In the genomic region with DNA sequence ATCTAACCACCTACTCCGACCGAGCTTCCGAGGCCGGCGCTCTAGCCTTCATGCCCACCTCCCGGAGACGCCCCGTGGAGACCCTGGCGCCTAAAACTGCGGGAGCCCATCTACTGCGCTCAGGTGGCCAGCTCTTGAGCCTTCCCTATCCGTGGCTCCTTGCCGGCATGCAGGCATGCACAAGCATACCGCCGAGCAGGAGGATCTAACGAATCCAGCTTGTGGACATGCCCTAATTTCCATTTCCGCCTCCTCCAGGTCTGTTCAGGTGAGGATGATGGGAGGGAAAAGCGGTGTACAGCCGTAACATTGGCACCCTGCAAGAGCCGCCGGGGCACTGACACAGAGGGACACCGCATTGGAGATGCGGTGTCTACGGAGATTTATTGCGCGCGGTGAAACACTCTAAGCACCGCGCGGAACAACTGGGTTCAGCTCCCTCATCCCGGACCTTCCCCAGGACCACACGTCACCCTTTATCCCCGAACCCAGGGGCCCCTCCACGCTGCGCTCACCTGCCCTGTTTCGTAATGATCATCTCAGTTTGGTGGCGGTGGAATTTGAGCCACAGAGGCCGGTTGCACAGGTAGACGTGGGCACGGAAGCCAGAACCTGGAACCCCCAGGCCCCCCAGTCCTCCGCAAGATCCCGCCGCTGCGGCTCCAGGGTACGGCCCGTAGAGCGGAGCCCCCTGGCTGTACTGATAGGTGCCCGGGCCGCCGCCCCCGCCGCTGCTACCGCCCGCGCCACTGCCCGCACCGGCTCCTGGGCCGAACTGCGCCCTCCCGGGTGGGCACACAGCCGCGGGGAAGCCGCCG, we compare ENCODE assay signal across 9 cellular contexts. TPM values are rescaled to one million over a fixed set of nuclear protein-coding genes. Genes with fewer than 3 reads are reported as not detected.
A peak's percentile ranks its signal among the peaks of the same experiment; 100 is the strongest.
DNase-seq lines count a peak whose midpoint lies in the region; ATAC-seq and TF ChIP-seq lines count a peak whose summit lies in the region.
"Had no signal": no experiment of that assay in that cellular context is flagged by ENCODE, and none has a peak within 500 bp of the region (broad histone marks: within the 10 kb centered on the region; RNA-seq: fewer than 3 reads in every experiment).

No MANE protein-coding gene starts in this region.

- H3K9me3 ChIP-seq in RWPE2 (ENCODE audit: severe bottlenecking) (no peaks in the 10 kb centered on the region), fibroblast of lung (ENCODE audit: control insufficient read depth, insufficient read depth, low read depth, low read length) (no peaks in the 10 kb centered on the region)

- H3K27ac ChIP-seq in ACC112 (ENCODE audit: low read depth, low read length) (no peak overlapping the region), RWPE2 (ENCODE audit: poor library complexity, severe bottlenecking) (no peak overlapping the region), fibroblast of lung (ENCODE audit: insufficient read depth, low read length) (no peak overlapping the region)
- H3K27ac ChIP-seq: epithelial cell of prostate had no signal

- H3K79me2 ChIP-seq in ACC112 (ENCODE audit: control insufficient read depth, insufficient read depth, low read length, unreplicated experiment) (no peaks in the 10 kb centered on the region), fibroblast of lung (ENCODE audit: control insufficient read depth, insufficient read depth, low read length) (no peaks in the 10 kb centered on the region)

- peaks cover 3% of the 10 kb centered on the region for H3K4me1 ChIP-seq in ACC112 (ENCODE audit: control insufficient read depth, insufficient read depth, low read length, unreplicated experiment)
- no peaks in the 10 kb centered on the region for H3K4me1 ChIP-seq in RWPE2 (ENCODE audit: insufficient read depth, poor library complexity, severe bottlenecking)
- peaks cover 2% of the 10 kb centered on the region for H3K4me1 ChIP-seq in fibroblast of lung (ENCODE audit: control insufficient read depth, extremely low read depth, insufficient read depth, low read length)

- peak overlapping the region; percentile 62 for H3K4me2 ChIP-seq in fibroblast of lung (ENCODE audit: extremely low read depth, insufficient read depth, low read length)

- H3K27me3 ChIP-seq in ACC112 (ENCODE audit: insufficient read depth, low read length) (peaks cover 78% of the 10 kb centered on the region), RWPE2 (ENCODE audit: insufficient read depth, poor library complexity, severe bottlenecking) (peaks cover 23% of the 10 kb centered on the region), fibroblast of lung (ENCODE audit: control insufficient read depth, insufficient read depth, low read length) (peaks cover 61% of the 10 kb centered on the region)

- H3K36me3 ChIP-seq in ACC112 (ENCODE audit: insufficient read depth, low read length), result no peaks in the 10 kb centered on the region
- no peaks in the 10 kb centered on the region for H3K36me3 ChIP-seq in RWPE2 (ENCODE audit: low read depth)
- H3K36me3 ChIP-seq in fibroblast of lung (ENCODE audit: control insufficient read depth, insufficient read depth, low read length), result no peaks in the 10 kb centered on the region

- H3K4me3 ChIP-seq in ACC112 (ENCODE audit: low read depth, low read length), result peak overlapping the region; percentile 76
- peak overlapping the region; percentile 47 for H3K4me3 ChIP-seq in RWPE2 (ENCODE audit: severe bottlenecking)
- H3K4me3 ChIP-seq in fibroblast of lung (replicated peaks in 1 of 4; ENCODE audit: control extremely low read depth in 1 of 4, insufficient read depth in 1 of 4, low read depth in 3 of 4, low read length in 4 of 4), result peak overlapping the region in 3 of 4 experiments; percentile 7 to 46 (median 23)

- H2AFZ ChIP-seq in ACC112 (ENCODE audit: low read length, unreplicated experiment) (peak overlapping the region; percentile 59), fibroblast of lung (ENCODE audit: low read length) (no peak overlapping the region)

- ATAC-seq in GM19395 (IDR thresholded peaks at IDR 0.05; ENCODE audit: unreplicated experiment) (peak; percentile 5), RWPE2 (ENCODE audit: low read depth) (peak; percentile 68)

- no peak for TF ChIP-seq CTCF in RWPE2 (IDR thresholded peaks at IDR 0.05; ENCODE audit: poor library complexity, severe bottlenecking)
- peak in 1 of 2 donors; percentile 22 for TF ChIP-seq CTCF in fibroblast of lung (conservative IDR thresholded peaks at IDR 0.05 in 1 of 2, IDR thresholded peaks at IDR 0.05 in 1 of 2; ENCODE audit: low read depth in 1 of 2, low read length in 2 of 2)

- H3K9ac ChIP-seq in fibroblast of lung (ENCODE audit: insufficient read depth, low read length), result no peak overlapping the region

- DNase-seq in RWPE2 (ENCODE audit: low spot score), result no peak
- no peak for DNase-seq in fibroblast of lung (ENCODE audit: low read depth in 2 of 2)
- peak; percentile 76 for DNase-seq in retina
- DNase-seq in NCI-H524 treated with DMSO at 0.1 percent for 48 hours (lab: John Stamatoyannopoulos, UW), result no peak
- no peak for DNase-seq in activated CD4-positive, CD25-positive, alpha-beta regulatory T cell (lab: John Stamatoyannopoulos, UW)
- no peak for DNase-seq in KG1 (lab: John Stamatoyannopoulos, UW)

- no peaks in the 10 kb centered on the region for H4K20me1 ChIP-seq in fibroblast of lung (ENCODE audit: control insufficient read depth, extremely low read depth, insufficient read depth, low read length)

RNA-seq across cellular contexts. Expression of a gene that starts 1.0 kb away (rescaled TPM):
- under 0.01 TPM in 1 of 2 replicates, not detected in the other for total RNA-seq in fibroblast of lung
- polyA plus RNA-seq in fibroblast of lung, result 0.01 TPM in 1 of 2 replicates, not detected in the other
- not detected in 2 replicates for polyA plus RNA-seq in fibroblast of lung (2012)
- not detected in 2 replicates for polyA minus RNA-seq in fibroblast of lung (ENCODE audit: low replicate concordance)

Comparison
In these comparisons a context has a peak if more than half of its experiments do, and no peak if none do; other contexts are left out.
1. H3K4me3 ChIP-seq: peak in every context shown above with its lines; median percentile 76 in ACC112; 47 in RWPE2; 23 in fibroblast of lung.